ENCODE assay signal across 14 cellular contexts in the genomic region with DNA sequence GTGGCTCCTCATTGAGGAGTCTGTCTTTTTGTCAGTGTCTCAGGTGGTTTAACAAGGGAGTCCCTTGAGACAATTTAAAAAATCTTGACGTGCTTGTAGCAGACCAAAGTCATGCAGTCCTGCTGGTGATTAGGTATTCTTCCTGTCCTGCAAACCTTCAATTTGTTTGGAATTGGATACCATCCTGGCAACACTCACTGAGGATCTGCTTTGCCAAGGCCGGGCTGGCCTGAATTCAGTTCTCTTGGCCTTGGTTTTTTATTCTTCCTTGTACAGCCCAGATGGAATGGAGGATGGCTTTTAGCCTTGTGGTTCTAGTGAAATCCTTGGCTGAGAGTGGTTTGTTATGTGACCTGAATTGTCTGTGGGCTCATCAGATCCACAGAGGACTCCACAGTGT.
A peak's percentile ranks its signal among the peaks of the same experiment; 100 is the strongest.
DNase-seq lines count a peak whose midpoint lies in the region; ATAC-seq and TF ChIP-seq lines count a peak whose summit lies in the region.
"Had no signal": no experiment of that assay in that cellular context is flagged by ENCODE, and none has a peak within 500 bp of the region (broad histone marks: within the 10 kb centered on the region; RNA-seq: fewer than 3 reads in every experiment).

No MANE protein-coding gene starts in this region.

- TF ChIP-seq CTCF in fibroblast of mammary gland (conservative IDR thresholded peaks at IDR 0.05; ENCODE audit: control insufficient read depth, insufficient read depth, low read depth, low read length): no peak
- no peak for TF ChIP-seq CTCF in ovary (IDR thresholded peaks at IDR 0.05)
- TF ChIP-seq CTCF in upper lobe of right lung (IDR thresholded peaks at IDR 0.05): no peak
- TF ChIP-seq CTCF in GM13977 (IDR thresholded peaks at IDR 0.05; ENCODE audit: extremely low read depth, insufficient read depth, missing control alignments): no peak

- intact Hi-C loops in Right ventricle myocardium inferior (cut with DNase I): loop anchor here (5.0 kb wide), 1 partner anchor 128 kb away; a partner anchor contains a TSS
- intact Hi-C loops in cardiac septum (cut with DNase I): no loop called here
- intact Hi-C loops in ovary (cut with DNase I): no loop called here
- intact Hi-C loops in upper lobe of right lung (cut with DNase I): no loop called here

- H3K4me3 ChIP-seq in fibroblast of mammary gland (ENCODE audit: control insufficient read depth, low read depth, low read length) (no peak overlapping the region), ovary (no peak overlapping the region), upper lobe of right lung (no peak overlapping the region)
- H3K4me3 ChIP-seq: pancreas, vagina had no signal

- DNase-seq in Right ventricle myocardium inferior (ENCODE audit: missing footprints) (no peak), cardiac septum (ENCODE audit: low spot score) (no peak), fibroblast of mammary gland (ENCODE audit: low read depth) (peak; percentile 8), ovary (peak; percentile 37 to 81 (median 66)), upper lobe of right lung (no peak), GM13977 (ENCODE audit: low spot score) (no peak), DMS153 (lab: John Stamatoyannopoulos, UW) (no peak)
- DNase-seq: CD8-positive, alpha-beta memory T cell; effector memory CD4-positive, alpha-beta T cell; foreskin keratinocyte; pancreas; SHP77 treated with DMSO at 0.1 percent for 48 hours had no signal

- H3K36me3 ChIP-seq in ovary (no peaks in the 10 kb centered on the region), upper lobe of right lung (no peaks in the 10 kb centered on the region)
- H3K36me3 ChIP-seq: pancreas, vagina had no signal

- WGBS in ovary, 3 donors: 4 to 10% (median 6%) methylated on average over 2 of the region's 2 CpGs

- H3K9me3 ChIP-seq in ovary: no peaks in the 10 kb centered on the region
- H3K9me3 ChIP-seq in upper lobe of right lung: no peaks in the 10 kb centered on the region
- H3K9me3 ChIP-seq: pancreas, vagina had no signal

- in situ Hi-C loops in GM13977 (cut with MboI; ENCODE audit: low pct_unique_long_range_greater_than_20kb, low sequenced_read_pairs, unreplicated experiment): no loop called here

- no peaks in the 10 kb centered on the region for H3K27me3 ChIP-seq in ovary
- no peaks in the 10 kb centered on the region for H3K27me3 ChIP-seq in upper lobe of right lung
- H3K27me3 ChIP-seq: foreskin keratinocyte, pancreas, vagina had no signal

- no peak for TF ChIP-seq POLR2A in ovary (IDR thresholded peaks at IDR 0.05)

- H3K27ac ChIP-seq in ovary (peak overlapping the region in 1 of 2 donors; percentile 32), upper lobe of right lung (no peak overlapping the region)
- H3K27ac ChIP-seq: foreskin keratinocyte, pancreas, vagina had no signal

- peak; percentile 82 for ATAC-seq in Right ventricle myocardium inferior
- peak; percentile 17 for ATAC-seq in upper lobe of right lung
- no peak for ATAC-seq in GM19452 (IDR thresholded peaks at IDR 0.05; ENCODE audit: unreplicated experiment)
- ATAC-seq: foreskin keratinocyte had no signal

- H3K4me1 ChIP-seq in ovary (ENCODE audit: insufficient read depth): peaks cover 12% of the 10 kb centered on the region
- peaks cover 28% of the 10 kb centered on the region for H3K4me1 ChIP-seq in upper lobe of right lung
- H3K4me1 ChIP-seq: foreskin keratinocyte, pancreas had no signal

- no peak for TF ChIP-seq EP300 in ovary (IDR thresholded peaks at IDR 0.05)

Comparison
In these comparisons a context has a peak if more than half of its experiments do, and no peak if none do; other contexts are left out.
1. DNase-seq: peak in fibroblast of mammary gland (single experiment) and ovary (5 of 5); none in Right ventricle myocardium inferior (single experiment), cardiac septum (single experiment), upper lobe of right lung (single experiment), GM13977 (single experiment) and DMS153 (single experiment).